ENCODE assay signal across 21 cellular contexts in genomic region chr11:20007386-20007785, GRCh38.
"Had no signal": no experiment of that assay in that cellular context is flagged by ENCODE, and none has a peak within 500 bp of the region (broad histone marks: within the 10 kb centered on the region; RNA-seq: fewer than 3 reads in every experiment).

No MANE protein-coding gene starts in this region.

- H3K27ac ChIP-seq: brain microvascular endothelial cell, epithelial cell of prostate, prostate gland, upper lobe of right lung had no signal

- H3K4me3 Mint-ChIP-seq: activated CD4-positive, alpha-beta T cell treated with anti-CD3 and anti-CD28 coated beads, Interleukin-2, amount 10 ng/mL, durations not matched to agents 24 days and 14 days; activated CD8-positive, alpha-beta T cell treated with anti-CD3 and anti-CD28 coated beads, Interleukin-2, amount 10 ng/mL, durations not matched to agents 7 days and 5 days; activated naive CD4-positive, alpha-beta T cell treated with anti-CD3 and anti-CD28 coated beads, Interleukin-2, amount 50 U/mL, for 24 hours; central memory CD8-positive, alpha-beta T cell; mesothelial cell of epicardium; natural killer cell had no signal

- H3K36me3 ChIP-seq: brain microvascular endothelial cell, prostate gland, upper lobe of right lung had no signal

- H3K27me3 Mint-ChIP-seq: activated CD4-positive, alpha-beta T cell treated with anti-CD3 and anti-CD28 coated beads, Interleukin-2, amount 10 ng/mL, durations not matched to agents 24 days and 14 days; activated naive CD4-positive, alpha-beta T cell treated with anti-CD3 and anti-CD28 coated beads, Interleukin-2, amount 50 U/mL, for 24 hours had no signal

- H3K9me3 ChIP-seq: prostate gland, upper lobe of right lung had no signal

- H3K4me3 ChIP-seq: prostate gland, upper lobe of right lung had no signal

- H3K27ac Mint-ChIP-seq: activated CD4-positive, alpha-beta T cell treated with anti-CD3 and anti-CD28 coated beads, Interleukin-2, amount 10 ng/mL, durations not matched to agents 24 days and 14 days; activated CD8-positive, alpha-beta T cell treated with anti-CD3 and anti-CD28 coated beads, Interleukin-2, amount 10 ng/mL, durations not matched to agents 7 days and 5 days; activated naive CD4-positive, alpha-beta T cell treated with anti-CD3 and anti-CD28 coated beads, Interleukin-2, amount 50 U/mL, for 24 hours; mesothelial cell of epicardium; natural killer cell had no signal

- H3K27me3 ChIP-seq: brain microvascular endothelial cell, upper lobe of right lung had no signal

- ATAC-seq: activated CD4-positive, CD25-positive, alpha-beta regulatory T cell treated with anti-CD3 and anti-CD28 coated beads, Interleukin-2, amount 50 U/mL, for 24 hours; activated CD8-positive, alpha-beta T cell treated with anti-CD3 and anti-CD28 coated beads, Interleukin-2, amount 10 ng/mL, durations not matched to agents 7 days and 5 days; left lobe of liver; natural killer cell; stimulated activated naive CD8-positive, alpha-beta T cell treated with anti-CD3 and anti-CD28 coated beads, Interleukin-15, Interleukin-2, amounts not matched to agents 100 U/mL and 50 U/mL, for 24 hours; upper lobe of right lung had no signal

- H3K36me3 Mint-ChIP-seq: activated naive CD4-positive, alpha-beta T cell treated with anti-CD3 and anti-CD28 coated beads, Interleukin-2, amount 50 U/mL, for 24 hours; mesothelial cell of epicardium; natural killer cell had no signal

- H3K4me1 ChIP-seq: prostate gland, upper lobe of right lung had no signal

- H3K4me1 Mint-ChIP-seq: activated CD4-positive, alpha-beta T cell treated with anti-CD3 and anti-CD28 coated beads, Interleukin-2, amount 10 ng/mL, durations not matched to agents 24 days and 14 days; activated naive CD4-positive, alpha-beta T cell treated with anti-CD3 and anti-CD28 coated beads, Interleukin-2, amount 50 U/mL, for 24 hours; central memory CD8-positive, alpha-beta T cell; natural killer cell had no signal

- H3K9me3 Mint-ChIP-seq: activated CD4-positive, alpha-beta T cell treated with anti-CD3 and anti-CD28 coated beads, Interleukin-2, amount 10 ng/mL, durations not matched to agents 24 days and 14 days; activated naive CD4-positive, alpha-beta T cell treated with anti-CD3 and anti-CD28 coated beads, Interleukin-2, amount 50 U/mL, for 24 hours; central memory CD8-positive, alpha-beta T cell; mesothelial cell of epicardium; natural killer cell had no signal

- DNase-seq: activated CD4-positive, alpha-beta T cell treated with anti-CD3 and anti-CD28 coated beads, Interleukin-2, amount 10 ng/mL, durations not matched to agents 24 days and 14 days; activated CD8-positive, alpha-beta T cell treated with anti-CD3 and anti-CD28 coated beads, Interleukin-2, amount 10 ng/mL, durations not matched to agents 7 days and 5 days; activated gamma-delta T cell treated with Interleukin-2 at 50 U/mL for 16 hours; activated T-cell treated with anti-CD3 and anti-CD28 coated beads, Interleukin-2, amount 50 U/mL, for 1 hour; anterior cingulate cortex; brain microvascular endothelial cell; cortex of kidney; kidney; natural killer cell; right cardiac atrium; stimulated activated CD4-positive, alpha-beta T cell treated with anti-CD3 and anti-CD28 coated beads, Interleukin-12 subunit alpha, Interleukin-12 subunit beta, amount 100 ng/mL, for 4 hours; stimulated activated CD4-positive, alpha-beta T cell treated with anti-CD3 and anti-CD28 coated beads, Interleukin-4, amount 100 ng/mL, for 4 hours; stimulated activated naive CD8-positive, alpha-beta T cell treated with anti-CD3 and anti-CD28 coated beads, Interleukin-15, Interleukin-2, amounts not matched to agents 100 U/mL and 50 U/mL, for 24 hours; upper lobe of right lung had no signal
